Comparison of ENCODE assay signal across 10 cellular contexts in the genomic region with DNA sequence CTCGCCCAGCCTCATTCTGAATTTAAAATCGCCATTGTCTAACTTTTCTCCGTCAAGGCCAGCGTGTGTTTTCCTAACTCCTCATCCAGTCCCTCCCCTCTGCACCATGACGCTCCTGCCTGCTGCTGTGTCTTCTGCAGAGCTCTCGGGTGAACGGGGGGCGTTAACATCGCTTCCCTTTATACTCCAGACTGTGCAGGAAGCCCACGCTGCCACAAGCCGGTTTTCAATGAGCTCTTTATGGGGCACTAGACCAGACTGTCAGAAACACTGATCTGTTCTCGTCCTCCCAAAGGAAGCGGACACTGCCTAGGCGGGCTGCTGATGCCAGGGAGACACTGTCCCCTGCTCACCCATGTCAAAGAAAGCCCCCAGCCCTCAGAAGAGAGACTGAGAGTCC. TPM values are rescaled to one million over a fixed set of nuclear protein-coding genes. Genes with fewer than 3 reads are reported as not detected.
DNase-seq lines count a peak whose midpoint lies in the region; ATAC-seq and TF ChIP-seq lines count a peak whose summit lies in the region.
"Had no signal": no experiment of that assay in that cellular context is flagged by ENCODE, and none has a peak within 500 bp of the region (broad histone marks: within the 10 kb centered on the region; RNA-seq: fewer than 3 reads in every experiment).

No MANE protein-coding gene starts in this region.

- no peaks in the 10 kb centered on the region for H3K27me3 ChIP-seq in BLaER1 treated with 17β-estradiol and CSF1 and Interleukin-3, amounts not matched to agents 10 nM and 100 nM
- no peaks in the 10 kb centered on the region for H3K27me3 ChIP-seq in OCI-LY3 (ENCODE audit: low read depth, low read length)
- H3K27me3 ChIP-seq in hepatocyte, result no peaks in the 10 kb centered on the region

- peak overlapping the region; percentile 68 to 88 (median 83) for H3K9ac ChIP-seq in BLaER1 treated with 17β-estradiol and CSF1 and Interleukin-3, amounts not matched to agents 10 nM and 100 nM
- peak overlapping the region; percentile 78 for H3K9ac ChIP-seq in OCI-LY3 (ENCODE audit: low read length)

- WGBS in hepatocyte (ENCODE audit: low lambda C conversion rate, missing lambda C conversion rate), result 78% methylated on average over 14 of the region's 14 CpGs

- peaks cover 88 to 95% (median 93%) of the 10 kb centered on the region in 10 experiments for H3K4me1 ChIP-seq in BLaER1 treated with 17β-estradiol and CSF1 and Interleukin-3, amounts not matched to agents 10 nM and 100 nM
- H3K4me1 ChIP-seq in OCI-LY3 (ENCODE audit: low read length) (peaks cover 50% of the 10 kb centered on the region), hepatocyte (ENCODE audit: insufficient read depth) (no peaks in the 10 kb centered on the region)

- no peaks in the 10 kb centered on the region for H4K20me1 ChIP-seq in BLaER1 treated with 17β-estradiol and CSF1 and Interleukin-3, amounts not matched to agents 10 nM and 100 nM
- no peaks in the 10 kb centered on the region for H4K20me1 ChIP-seq in OCI-LY3 (ENCODE audit: insufficient read depth, low read length)
- no peaks in the 10 kb centered on the region for H4K20me1 ChIP-seq in hepatocyte (ENCODE audit: insufficient read depth, poor library complexity, severe bottlenecking)

- H3K9me2 ChIP-seq in hepatocyte (replicated peaks; ENCODE audit: insufficient read depth), result no peaks in the 10 kb centered on the region

- no peak for TF ChIP-seq CTCF in OCI-LY3 (IDR thresholded peaks at IDR 0.05; ENCODE audit: low read depth, low read length)
- no peak for TF ChIP-seq CTCF in hepatocyte (IDR thresholded peaks at IDR 0.05; ENCODE audit: poor library complexity)

- peak overlapping the region; percentile 73 to 97 (median 93); a peak in 21 of 22 replicates for H3K27ac ChIP-seq in BLaER1 treated with 17β-estradiol and CSF1 and Interleukin-3, amounts not matched to agents 10 nM and 100 nM
- H3K27ac ChIP-seq in OCI-LY3 (ENCODE audit: low read length), result peak overlapping the region; percentile 95
- H3K27ac ChIP-seq in hepatocyte, result peak overlapping the region; percentile 46

- H3K4me2 ChIP-seq in BLaER1 treated with 17β-estradiol and CSF1 and Interleukin-3, amounts not matched to agents 10 nM and 100 nM, result peak overlapping the region; percentile 80 to 98 (median 92)
- H3K4me2 ChIP-seq in OCI-LY3 (ENCODE audit: low read length), result peak overlapping the region; percentile 83
- H3K4me2 ChIP-seq in hepatocyte, result no peak overlapping the region

- H2AFZ ChIP-seq in OCI-LY3 (ENCODE audit: low read depth, low read length) (no peak overlapping the region; the same call in 1 of the 2 replicates), hepatocyte (no peak overlapping the region)

- ATAC-seq in HG02642 (IDR thresholded peaks at IDR 0.05; ENCODE audit: poor library complexity, unreplicated experiment), result peak; percentile 4
- no peak for ATAC-seq in HG03196 (IDR thresholded peaks at IDR 0.05; ENCODE audit: unreplicated experiment)

- H3K4me3 ChIP-seq in BLaER1 treated with 17β-estradiol and CSF1 and Interleukin-3, amounts not matched to agents 10 nM and 100 nM, result peak overlapping the region in 9 of 10 experiments; percentile 12 to 60 (median 52); a peak in 16 of 20 replicates
- H3K4me3 ChIP-seq in OCI-LY3 (ENCODE audit: low read length) (peak overlapping the region; percentile 60), hepatocyte (no peak overlapping the region)

- DNase-seq in hepatocyte (ENCODE audit: low spot score), result no peak
- DNase-seq in activated effector memory CD4-positive, alpha-beta T cell treated with anti-CD3 and anti-CD28 coated beads, Interleukin-2, amount 50 U/mL, for 16 hours, result no peak
- no peak for DNase-seq in ACHN
- no peak for DNase-seq in activated T-cell treated with anti-CD3 and anti-CD28 coated beads, Interleukin-2, amount 50 U/mL, for 1 hour
- DNase-seq: CD4-positive, CD25-positive, alpha-beta regulatory T cell had no signal

- no peaks in the 10 kb centered on the region for H3K9me3 ChIP-seq in BLaER1 treated with 17β-estradiol and CSF1 and Interleukin-3, amounts not matched to agents 10 nM and 100 nM (replicated peaks in 1 of 11)
- no peaks in the 10 kb centered on the region for H3K9me3 ChIP-seq in OCI-LY3 (ENCODE audit: insufficient read depth, low read length)
- H3K9me3 ChIP-seq in hepatocyte (ENCODE audit: low read depth), result no peaks in the 10 kb centered on the region

- peaks cover 11 to 69% (median 44%) of the 10 kb centered on the region in 11 experiments; a peak in 20 of 22 replicates for H3K36me3 ChIP-seq in BLaER1 treated with 17β-estradiol and CSF1 and Interleukin-3, amounts not matched to agents 10 nM and 100 nM
- peaks cover 3% of the 10 kb centered on the region for H3K36me3 ChIP-seq in OCI-LY3 (replicated peaks; ENCODE audit: low read depth, low read length)
- H3K36me3 ChIP-seq in hepatocyte (replicated peaks; ENCODE audit: insufficient read depth, low read depth), result no peaks in the 10 kb centered on the region

- H3K79me2 ChIP-seq in OCI-LY3 (ENCODE audit: low read length), result no peaks in the 10 kb centered on the region
- no peaks in the 10 kb centered on the region for H3K79me2 ChIP-seq in hepatocyte

- in situ Hi-C loops in ACHN (cut with HindIII; ENCODE audit: low pct_ligation_motif_present, low pct_unique_long_range_greater_than_20kb, low sequenced_read_pairs), result no loop called here

RNA-seq across cellular contexts. Expression of gene AANAT, which starts 13.3 kb away (rescaled TPM):
- 0.84 TPM in 1 of 2 replicates, not detected in the other for total RNA-seq in hepatocyte
- 0.92 TPM in 1 of 2 replicates, not detected in the other for polyA plus RNA-seq in hepatocyte
- total RNA-seq: CD4-positive, CD25-positive, alpha-beta regulatory T cell; pulmonary artery endothelial cell had no signal
- polyA plus RNA-seq: CD4-positive, CD25-positive, alpha-beta regulatory T cell had no signal

RNA-seq across cellular contexts. Expression of gene RHBDF2, which starts 20.5 kb away (rescaled TPM):
- total RNA-seq in hepatocyte, result 4.9 and 5.5 TPM in 2 replicates
- 11.0 and 11.7 TPM in 2 replicates for polyA plus RNA-seq in hepatocyte

RNA-seq across cellular contexts. Expression of gene UBE2O, which starts 27.7 kb away (rescaled TPM):
- 14.6 and 15.2 TPM in 2 replicates for total RNA-seq in hepatocyte
- polyA plus RNA-seq in hepatocyte, result 9.7 and 12.5 TPM in 2 replicates

RNA-seq across cellular contexts. Expression of gene CYGB, which starts 56.8 kb away (rescaled TPM):
- total RNA-seq in hepatocyte, result 7.8 and 15.5 TPM in 2 replicates
- polyA plus RNA-seq in hepatocyte, result 13.8 and 19.2 TPM in 2 replicates
- total RNA-seq: CD4-positive, CD25-positive, alpha-beta regulatory T cell had no signal
- polyA plus RNA-seq: CD4-positive, CD25-positive, alpha-beta regulatory T cell had no signal

RNA-seq across cellular contexts. Expression of gene PRCD, which starts 59.2 kb away (rescaled TPM):
- 2.0 and 2.7 TPM in 2 replicates for total RNA-seq in hepatocyte
- 10.2 and 11.6 TPM in 2 replicates for polyA plus RNA-seq in hepatocyte
- total RNA-seq: CD4-positive, CD25-positive, alpha-beta regulatory T cell had no signal
